ENCODE assay signal across 14 cellular contexts in genomic region chr7:833601-834258, GRCh38. TPM values are rescaled to one million over a fixed set of nuclear protein-coding genes. Genes with fewer than 3 reads are reported as not detected.
DNase-seq lines count a peak whose midpoint lies in the region; ATAC-seq, FAIRE-seq and TF ChIP-seq lines count a peak whose summit lies in the region.
"Had no signal": no experiment of that assay in that cellular context is flagged by ENCODE, and none has a peak within 500 bp of the region (broad histone marks: within the 10 kb centered on the region; RNA-seq: fewer than 3 reads in every experiment).

No MANE protein-coding gene starts in this region.

- DNase-seq in HFFc6 (no peak), astrocyte (ENCODE audit: low read depth) (no peak), right cardiac atrium (no peak), LoVo (ENCODE audit: low spot score) (no peak), NCI-H510A treated with DMSO at 0.1 percent for 48 hours (lab: John Stamatoyannopoulos, UW) (no peak), foreskin melanocyte (no peak)
- DNase-seq: activated CD4-positive, alpha-beta T cell treated with anti-CD3 and anti-CD28 coated beads, Interleukin-2, amount 10 ng/mL, durations not matched to agents 24 days and 14 days; Caco-2; NCI-H1092 treated with DMSO at 0.1 percent for 48 hours; NCI-H69 had no signal

- peaks cover 87% of the 10 kb centered on the region for H3K79me2 ChIP-seq in astrocyte (ENCODE audit: insufficient read depth, low read length)

- ATAC-seq in right cardiac atrium (no peak), HG02798 (IDR thresholded peaks at IDR 0.05; ENCODE audit: poor library complexity, unreplicated experiment) (no peak)
- no peak for ATAC-seq in stimulated activated memory B cell treated with anti-CD40 and anti-IgM and Interleukin-4, amounts not matched to agents 10 μg/mL and 1 μg/mL and 100 μg/mL, for 72 hours
- ATAC-seq: left lobe of liver had no signal

- H3K27me3 ChIP-seq in astrocyte (ENCODE audit: insufficient read depth, low read length) (no peaks in the 10 kb centered on the region), right cardiac atrium (ENCODE audit: control insufficient read depth, insufficient read depth) (no peaks in the 10 kb centered on the region)

- H3K27me3 Mint-ChIP-seq in HFFc6 (ENCODE audit: insufficient read depth), result peaks cover 2% of the 10 kb centered on the region
- no peaks in the 10 kb centered on the region for H3K27me3 Mint-ChIP-seq in astrocyte (ENCODE audit: low read depth, unreplicated experiment)
- no peaks in the 10 kb centered on the region for H3K27me3 Mint-ChIP-seq in stimulated activated memory B cell treated with anti-CD40 and anti-IgM and Interleukin-4, amounts not matched to agents 10 μg/mL and 1 μg/mL and 100 μg/mL, for 72 hours
- H3K27me3 Mint-ChIP-seq: activated CD4-positive, alpha-beta T cell treated with anti-CD3 and anti-CD28 coated beads, Interleukin-2, amount 10 ng/mL, durations not matched to agents 24 days and 14 days had no signal

- H3K36me3 ChIP-seq in astrocyte (ENCODE audit: insufficient read depth, low read length), result peaks cover under 1% of the 10 kb centered on the region

- no peaks in the 10 kb centered on the region for H3K9me3 ChIP-seq in astrocyte (ENCODE audit: insufficient read depth, low read depth, low read length)
- H3K9me3 ChIP-seq in right cardiac atrium (ENCODE audit: control insufficient read depth, low read length), result no peaks in the 10 kb centered on the region
- H3K9me3 ChIP-seq: Caco-2 had no signal

- H4K20me1 ChIP-seq in astrocyte (ENCODE audit: insufficient read depth, low read length), result peaks cover 46% of the 10 kb centered on the region

- TF ChIP-seq CTCF in HFFc6 (IDR thresholded peaks at IDR 0.05), result no peak
- no peak for TF ChIP-seq CTCF in astrocyte (IDR thresholded peaks at IDR 0.05; ENCODE audit: insufficient read depth, low read depth, low read length)

- FAIRE-seq in astrocyte (lab: Jason Lieb, UNC), result no peak

- intact Hi-C loops in right cardiac atrium (cut with DNase I), result no loop called here

- no peak overlapping the region for H2AFZ ChIP-seq in astrocyte (ENCODE audit: low read depth, low read length)

- no peak overlapping the region for H3K4me2 ChIP-seq in astrocyte (ENCODE audit: low read length)

- no peaks in the 10 kb centered on the region for H3K9me3 Mint-ChIP-seq in HFFc6
- no peaks in the 10 kb centered on the region for H3K9me3 Mint-ChIP-seq in astrocyte (ENCODE audit: unreplicated experiment)
- H3K9me3 Mint-ChIP-seq in stimulated activated memory B cell treated with anti-CD40 and anti-IgM and Interleukin-4, amounts not matched to agents 10 μg/mL and 1 μg/mL and 100 μg/mL, for 72 hours, result no peaks in the 10 kb centered on the region
- H3K9me3 Mint-ChIP-seq: activated CD4-positive, alpha-beta T cell treated with anti-CD3 and anti-CD28 coated beads, Interleukin-2, amount 10 ng/mL, durations not matched to agents 24 days and 14 days had no signal

- peaks cover 40% of the 10 kb centered on the region for H3K4me1 ChIP-seq in astrocyte (ENCODE audit: insufficient read depth, low read length)
- H3K4me1 ChIP-seq in right cardiac atrium (ENCODE audit: control insufficient read depth, insufficient read depth, low read length), result peaks cover 23% of the 10 kb centered on the region

- H3K9ac ChIP-seq in astrocyte (ENCODE audit: low read length), result peak overlapping the region; percentile 36

- H3K27ac ChIP-seq in astrocyte (ENCODE audit: low read depth, low read length), result peak overlapping the region; percentile 98
- H3K27ac ChIP-seq in right cardiac atrium (ENCODE audit: low read length), result peak overlapping the region; percentile 49
- H3K27ac ChIP-seq: SK-N-MC had no signal

- no peak overlapping the region for H3K4me3 ChIP-seq in astrocyte (ENCODE audit: insufficient read depth, low read depth, low read length)
- H3K4me3 ChIP-seq in right cardiac atrium (ENCODE audit: low read length), result no peak overlapping the region
- H3K4me3 ChIP-seq: SK-N-MC had no signal

- peaks cover 44% of the 10 kb centered on the region for H3K4me1 Mint-ChIP-seq in HFFc6 (ENCODE audit: low read depth)
- H3K4me1 Mint-ChIP-seq in astrocyte (ENCODE audit: low read depth, unreplicated experiment), result peaks cover 40% of the 10 kb centered on the region
- peaks cover 68% of the 10 kb centered on the region for H3K4me1 Mint-ChIP-seq in stimulated activated memory B cell treated with anti-CD40 and anti-IgM and Interleukin-4, amounts not matched to agents 10 μg/mL and 1 μg/mL and 100 μg/mL, for 72 hours

- peaks cover 13% of the 10 kb centered on the region for H3K36me3 Mint-ChIP-seq in HFFc6 (ENCODE audit: low read depth)
- peaks cover 12% of the 10 kb centered on the region for H3K36me3 Mint-ChIP-seq in astrocyte (ENCODE audit: low read depth, unreplicated experiment)
- H3K36me3 Mint-ChIP-seq in stimulated activated memory B cell treated with anti-CD40 and anti-IgM and Interleukin-4, amounts not matched to agents 10 μg/mL and 1 μg/mL and 100 μg/mL, for 72 hours, result peaks cover 21% of the 10 kb centered on the region

- WGBS in right cardiac atrium, result 83% methylated on average over 8 of the region's 8 CpGs

- peak overlapping the region; percentile 98 for H3K27ac Mint-ChIP-seq in HFFc6
- peak overlapping the region; percentile 98 for H3K27ac Mint-ChIP-seq in astrocyte (ENCODE audit: unreplicated experiment)
- H3K27ac Mint-ChIP-seq in stimulated activated memory B cell treated with anti-CD40 and anti-IgM and Interleukin-4, amounts not matched to agents 10 μg/mL and 1 μg/mL and 100 μg/mL, for 72 hours, result peak overlapping the region; percentile 46

- H3K4me3 Mint-ChIP-seq in HFFc6, result no peak overlapping the region
- no peak overlapping the region for H3K4me3 Mint-ChIP-seq in astrocyte (ENCODE audit: unreplicated experiment)
- H3K4me3 Mint-ChIP-seq in stimulated activated memory B cell treated with anti-CD40 and anti-IgM and Interleukin-4, amounts not matched to agents 10 μg/mL and 1 μg/mL and 100 μg/mL, for 72 hours, result no peak overlapping the region

RNA-seq across cellular contexts. Expression of gene SUN1, which starts 1.5 kb away (rescaled TPM):
- total RNA-seq in HFFc6 (2021; fragmentation: NEBNext Ultra II Directional; extraction: Animal tissue kit (Norgen Biotek cat#: 25700)), result 10 to 100 TPM; 51.0 to 69.8 (median 61.2) TPM
- 109 and 121 TPM in 2 replicates for total RNA-seq in astrocyte
- 100 to 1,000 TPM; 139 to 163 (median 147) TPM for total RNA-seq in right cardiac atrium
- polyA plus RNA-seq in right cardiac atrium, result 86.9 TPM

RNA-seq across cellular contexts. Expression of gene GET4, which starts 42.6 kb away (rescaled TPM):
- total RNA-seq in HFFc6 (2021; fragmentation: NEBNext Ultra II Directional; extraction: Animal tissue kit (Norgen Biotek cat#: 25700)), result 10 to 100 TPM; 21.3 to 26.3 (median 25.5) TPM
- total RNA-seq in astrocyte (32.1 and 43.0 TPM in 2 replicates), right cardiac atrium (10 to 100 TPM; 20.1 to 23.6 (median 22.2) TPM)
- 22.2 TPM for polyA plus RNA-seq in right cardiac atrium

Comparison
In these comparisons a context has a peak if more than half of its experiments do, and no peak if none do; other contexts are left out.
1. H3K27ac Mint-ChIP-seq: peak in every context shown above with its lines; median percentile 98 in HFFc6; 98 in astrocyte; 46 in stimulated activated memory B cell treated with anti-CD40 and anti-IgM and Interleukin-4, amounts not matched to agents 10 μg/mL and 1 μg/mL and 100 μg/mL, for 72 hours.